In genomic region chr9:124328285-124328684, GRCh38 we compare ENCODE assay signal across 24 cellular contexts.
"Had no signal": no experiment of that assay in that cellular context is flagged by ENCODE, and none has a peak within 500 bp of the region (broad histone marks: within the 10 kb centered on the region; RNA-seq: fewer than 3 reads in every experiment).

No MANE protein-coding gene starts in this region.

- H3K36me3 ChIP-seq: SJCRH30 had no signal

- DNase-seq: IMR-90, Karpas-422, KG1, MG63, NCI-H1092, NCI-H1105 treated with DMSO at 0.1 percent for 48 hours, NCI-H1417 treated with DMSO at 0.1 percent for 48 hours, NCI-H146, NCI-H1694 treated with DMSO at 0.1 percent for 48 hours, NCI-H1930, NCI-H2081, NCI-H2107, NCI-H226, NCI-H446, NCI-H510A, NCI-H524 treated with DMSO at 0.1 percent for 48 hours, NCI-H69, NCI-H774, PC-3, SHP77 treated with DMSO at 0.1 percent for 48 hours, SJCRH30 had no signal

- H3K9me3 ChIP-seq: MG63, SJCRH30 had no signal

- ATAC-seq: Panc1, PC-3, Right ventricle myocardium inferior, SK-N-SH treated with all-trans-retinoic acid at 6 μM for 48 hours had no signal

- H3K27ac ChIP-seq: SJCRH30 had no signal

- H3K4me3 ChIP-seq: MG63, SJCRH30 had no signal

- H3K27me3 ChIP-seq: MG63, SJCRH30 had no signal
